ENCODE assay signal across 10 cellular contexts in the genomic region with DNA sequence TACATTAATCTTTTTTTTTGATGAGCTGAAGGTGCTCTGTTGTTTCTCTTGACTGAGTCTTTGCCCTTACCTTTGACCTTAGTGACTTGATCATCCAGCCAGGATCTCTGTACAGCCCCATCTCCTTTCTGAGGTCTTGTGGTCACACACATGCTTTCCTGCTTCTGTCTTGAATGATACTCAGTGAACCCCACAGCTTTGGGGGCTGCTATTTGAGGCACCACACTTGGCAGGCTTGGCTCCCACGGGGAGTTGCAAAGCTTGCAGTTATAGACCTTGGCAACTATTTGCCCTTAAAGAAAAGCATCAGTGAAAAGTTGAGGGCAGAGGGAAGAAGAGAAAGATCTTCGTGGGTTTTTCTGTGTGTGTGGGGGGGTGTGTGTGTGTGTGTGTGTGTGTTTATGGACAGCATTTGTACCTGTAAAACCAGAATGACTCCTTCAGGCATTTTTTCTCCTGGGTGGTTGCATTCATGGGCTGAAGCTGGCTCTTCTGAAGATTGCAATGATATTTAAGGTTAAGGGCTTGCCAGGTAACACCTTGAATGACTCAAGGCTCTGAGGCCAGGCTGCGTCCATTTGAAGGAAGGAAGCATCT.
DNase-seq lines count a peak whose midpoint lies in the region; ATAC-seq and TF ChIP-seq lines count a peak whose summit lies in the region.
"Had no signal": no experiment of that assay in that cellular context is flagged by ENCODE, and none has a peak within 500 bp of the region (broad histone marks: within the 10 kb centered on the region; RNA-seq: fewer than 3 reads in every experiment).

No MANE protein-coding gene starts in this region.

- H3K4me3 Mint-ChIP-seq in activated CD4-positive, alpha-beta memory T cell treated with anti-CD3 and anti-CD28 coated beads for 36 hours: no peak overlapping the region
- H3K4me3 Mint-ChIP-seq in activated CD4-positive, alpha-beta memory T cell treated with anti-CD3 and anti-CD28 coated beads, Interleukin-2, amount 10 ng/mL, durations not matched to agents 7 days and 5 days: no peak overlapping the region

- peak overlapping the region; percentile 38 for H3K27ac Mint-ChIP-seq in activated CD4-positive, alpha-beta memory T cell treated with anti-CD3 and anti-CD28 coated beads for 36 hours
- no peak overlapping the region for H3K27ac Mint-ChIP-seq in activated CD4-positive, alpha-beta memory T cell treated with anti-CD3 and anti-CD28 coated beads, Interleukin-2, amount 10 ng/mL, durations not matched to agents 7 days and 5 days

- H3K27me3 Mint-ChIP-seq in activated CD4-positive, alpha-beta memory T cell treated with anti-CD3 and anti-CD28 coated beads for 36 hours: no peaks in the 10 kb centered on the region
- H3K27me3 Mint-ChIP-seq in activated CD4-positive, alpha-beta memory T cell treated with anti-CD3 and anti-CD28 coated beads, Interleukin-2, amount 10 ng/mL, durations not matched to agents 7 days and 5 days: no peaks in the 10 kb centered on the region

- H3K9me3 ChIP-seq in mammary epithelial cell (replicated peaks; ENCODE audit: insufficient read depth, low read length) (no peaks in the 10 kb centered on the region), thoracic aorta (no peaks in the 10 kb centered on the region)
- H3K9me3 ChIP-seq: SJSA1, uterus had no signal

- DNase-seq in activated CD4-positive, alpha-beta memory T cell treated with anti-CD3 and anti-CD28 coated beads for 36 hours: no peak
- DNase-seq in activated CD4-positive, alpha-beta memory T cell treated with anti-CD3 and anti-CD28 coated beads, Interleukin-2, amount 10 ng/mL, durations not matched to agents 7 days and 5 days: no peak
- DNase-seq in mammary epithelial cell (peak; percentile 84), thoracic aorta (ENCODE audit: low spot score) (no peak), NK-92 (lab: John Stamatoyannopoulos, UW; ENCODE audit: unreplicated experiment) (no peak), cortex of kidney (lab: John Stamatoyannopoulos, UW) (no peak)
- DNase-seq in NK-92 treated with Interleukin-12 subunit alpha and Interleukin-12 subunit beta, amount 100 ng/mL, for 24 hours (lab: John Stamatoyannopoulos, UW): no peak
- DNase-seq: uterus had no signal

- H3K79me2 ChIP-seq in mammary epithelial cell (ENCODE audit: insufficient read depth, low read length): peaks cover 14% of the 10 kb centered on the region

- peaks cover 42% of the 10 kb centered on the region for H3K4me1 Mint-ChIP-seq in activated CD4-positive, alpha-beta memory T cell treated with anti-CD3 and anti-CD28 coated beads for 36 hours (ENCODE audit: low read depth)
- H3K4me1 Mint-ChIP-seq in activated CD4-positive, alpha-beta memory T cell treated with anti-CD3 and anti-CD28 coated beads, Interleukin-2, amount 10 ng/mL, durations not matched to agents 7 days and 5 days: peaks cover 46% of the 10 kb centered on the region

- H3K27me3 ChIP-seq in mammary epithelial cell (ENCODE audit: insufficient read depth, low read length) (no peaks in the 10 kb centered on the region), thoracic aorta (replicated peaks; ENCODE audit: insufficient read depth) (no peaks in the 10 kb centered on the region)
- H3K27me3 ChIP-seq: SJSA1, uterus had no signal

- H3K4me2 ChIP-seq in mammary epithelial cell (ENCODE audit: insufficient read depth, low read depth, low read length): peak overlapping the region; percentile 55

- H3K36me3 ChIP-seq in mammary epithelial cell (ENCODE audit: insufficient read depth, low read length) (no peaks in the 10 kb centered on the region), thoracic aorta (no peaks in the 10 kb centered on the region)
- H3K36me3 ChIP-seq: SJSA1, uterus had no signal

- no peak overlapping the region for H3K4me3 ChIP-seq in mammary epithelial cell (replicated peaks in 1 of 3; ENCODE audit: insufficient read depth in 1 of 3, low read depth in 2 of 3, low read length in 3 of 3)
- peak overlapping the region; percentile 52 for H3K4me3 ChIP-seq in thoracic aorta
- H3K4me3 ChIP-seq: SJSA1, uterus had no signal

- H3K27ac ChIP-seq in mammary epithelial cell (ENCODE audit: insufficient read depth, low read depth, low read length): peak overlapping the region; percentile 1
- H3K27ac ChIP-seq in thoracic aorta: peak overlapping the region; percentile 71 to 74
- H3K27ac ChIP-seq: SJSA1, uterus had no signal

- peak; percentile 67 for ATAC-seq in HG03108 (IDR thresholded peaks at IDR 0.05; ENCODE audit: unreplicated experiment)
- no peak for ATAC-seq in thoracic aorta (ENCODE audit: insufficient number of reproducible peaks, low FRiP score, low read depth)

- H3K9me3 Mint-ChIP-seq in activated CD4-positive, alpha-beta memory T cell treated with anti-CD3 and anti-CD28 coated beads for 36 hours: no peaks in the 10 kb centered on the region
- no peaks in the 10 kb centered on the region for H3K9me3 Mint-ChIP-seq in activated CD4-positive, alpha-beta memory T cell treated with anti-CD3 and anti-CD28 coated beads, Interleukin-2, amount 10 ng/mL, durations not matched to agents 7 days and 5 days

- H4K20me1 ChIP-seq in mammary epithelial cell (ENCODE audit: insufficient read depth, low read length): no peaks in the 10 kb centered on the region

- WGBS in mammary epithelial cell (ENCODE audit: low coverage, missing lambda C conversion rate): 16% methylated on average over 3 of the region's 3 CpGs

- in situ Hi-C loops in mammary epithelial cell (cut with MboI; ENCODE audit: low sequenced_read_pairs in 2 of 2): no loop called here

- intact Hi-C loops in activated CD4-positive, alpha-beta memory T cell treated with anti-CD3 and anti-CD28 coated beads for 36 hours (cut with micrococcal nuclease): no loop called here
- intact Hi-C loops in mammary epithelial cell (cut with micrococcal nuclease): loop anchor here (5.0 kb wide), 1 partner anchor 101 kb away; a partner anchor contains a TSS

- dilution Hi-C loops in mammary epithelial cell (cut with HindIII; ENCODE audit: low sequenced_read_pairs): no loop called here

- TF ChIP-seq CTCF in mammary epithelial cell (conservative IDR thresholded peaks at IDR 0.05 in 1 of 2, IDR thresholded peaks at IDR 0.05 in 1 of 2; ENCODE audit: extremely low read depth in 1 of 2, insufficient read depth in 1 of 2, low read depth in 1 of 2, low read length in 2 of 2) (no peak), thoracic aorta (IDR thresholded peaks at IDR 0.05) (no peak)

- CTCF ChIA-PET in activated CD4-positive, alpha-beta memory T cell treated with anti-CD3 and anti-CD28 coated beads for 36 hours (lab: Charles Lee): interaction anchor here (1.1 to 1.5 kb wide), 3 partner anchors 114 to 475 kb away, joined by 3 to 7 read pairs (median 4); no protein-coding TSS in a partner anchor
- CTCF ChIA-PET in activated CD4-positive, alpha-beta memory T cell treated with anti-CD3 and anti-CD28 coated beads, Interleukin-2, amount 10 ng/mL, durations not matched to agents 7 days and 5 days (lab: Charles Lee): interaction anchor here (1.5 kb wide), 2 partner anchors 10 to 314 kb away, joined by 3 read pairs; no protein-coding TSS in a partner anchor
- CTCF ChIA-PET in mammary epithelial cell (lab: Charles Lee; ENCODE audit: low non-redundant PET): interaction anchor here (0.6 kb wide), 1 partner anchor 115 kb away, joined by 4 read pairs; no protein-coding TSS in a partner anchor

- H3K4me1 ChIP-seq in mammary epithelial cell (ENCODE audit: insufficient read depth, low read length): peaks cover 22% of the 10 kb centered on the region
- H3K4me1 ChIP-seq in thoracic aorta (ENCODE audit: control insufficient read depth in 1 of 2, low read depth in 2 of 2): peaks cover 4 to 29% of the 10 kb centered on the region in 2 donors
- H3K4me1 ChIP-seq: uterus had no signal

- peak overlapping the region; percentile 43 for H2AFZ ChIP-seq in mammary epithelial cell (ENCODE audit: low read depth, low read length)

- H3K9ac ChIP-seq in mammary epithelial cell (ENCODE audit: insufficient read depth, low read length): no peak overlapping the region

- POLR2A ChIA-PET in activated CD4-positive, alpha-beta memory T cell treated with anti-CD3 and anti-CD28 coated beads for 36 hours (lab: Charles Lee): interaction anchor here (0.9 kb wide), 1 partner anchor 89 kb away, joined by 3 read pairs; no protein-coding TSS in a partner anchor
- POLR2A ChIA-PET in activated CD4-positive, alpha-beta memory T cell treated with anti-CD3 and anti-CD28 coated beads, Interleukin-2, amount 10 ng/mL, durations not matched to agents 7 days and 5 days (lab: Charles Lee): no interaction called here

- H3K36me3 Mint-ChIP-seq in activated CD4-positive, alpha-beta memory T cell treated with anti-CD3 and anti-CD28 coated beads for 36 hours: peaks cover 7% of the 10 kb centered on the region
- H3K36me3 Mint-ChIP-seq in activated CD4-positive, alpha-beta memory T cell treated with anti-CD3 and anti-CD28 coated beads, Interleukin-2, amount 10 ng/mL, durations not matched to agents 7 days and 5 days (ENCODE audit: low read depth): peaks cover 9% of the 10 kb centered on the region

- BruUV-seq in mammary epithelial cell (replicated peaks; lab: Mats Ljungman, UMichigan): no TSS peak
